ENCODE assay signal across 8 cellular contexts in genomic region chr3:153052096-153052460, GRCh38.
A peak's percentile ranks its signal among the peaks of the same experiment; 100 is the strongest.
DNase-seq lines count a peak whose midpoint lies in the region; FAIRE-seq and TF ChIP-seq lines count a peak whose summit lies in the region.

No MANE protein-coding gene starts in this region.

- 64 to 100% methylated on average over 1 to 3 of the region's 4 CpGs for WGBS in mesodermal cell (ENCODE audit: insufficient coverage in 2 of 2), 2 experiments

- H3K4me3 ChIP-seq in brain microvascular endothelial cell (ENCODE audit: low read depth, low read length) (no peak overlapping the region), mesodermal cell (ENCODE audit: extremely low read depth, insufficient read depth, low read length, poor library complexity, severe bottlenecking) (no peak overlapping the region), HAP-1 (no peak overlapping the region)

- DNase-seq in AG08396 (ENCODE audit: low spot score) (peak; percentile 77), LoVo (ENCODE audit: low spot score) (peak; percentile 73), brain microvascular endothelial cell (peak; percentile 95), GM19239 (ENCODE audit: insufficient read length, low spot score) (no peak), HAP-1 (ENCODE audit: low spot score in 2 of 2) (no peak), NCI-H1048 (lab: John Stamatoyannopoulos, UW) (no peak), NCI-H187 (lab: John Stamatoyannopoulos, UW) (no peak)

- no peaks in the 10 kb centered on the region for H3K36me3 ChIP-seq in brain microvascular endothelial cell (replicated peaks)
- no peaks in the 10 kb centered on the region for H3K36me3 ChIP-seq in mesodermal cell (ENCODE audit: control insufficient read depth, insufficient read depth, low read length)
- no peaks in the 10 kb centered on the region for H3K36me3 ChIP-seq in HAP-1 (replicated peaks)

- H3K9me3 ChIP-seq in mesodermal cell (ENCODE audit: control insufficient read depth, low read length) (no peaks in the 10 kb centered on the region), HAP-1 (no peaks in the 10 kb centered on the region)

- no peak for FAIRE-seq in GM19239 (lab: Jason Lieb, UNC)

- H3K27me3 ChIP-seq in brain microvascular endothelial cell (replicated peaks) (no peaks in the 10 kb centered on the region), HAP-1 (ENCODE audit: low read depth) (no peaks in the 10 kb centered on the region)

- in situ Hi-C loops in brain microvascular endothelial cell (cut with HindIII; ENCODE audit: low pct_ligation_motif_present, low sequenced_read_pairs) = loop anchor here (25.0 kb wide), 2 partner anchors 110 to 235 kb away; partner anchors contain the start of gene RAP2B
- in situ Hi-C loops in HAP-1 (cut with MboI; ENCODE audit: low sequenced_read_pairs) = no loop called here

- no peak for TF ChIP-seq CTCF in brain microvascular endothelial cell (IDR thresholded peaks at IDR 0.05; ENCODE audit: low read depth, low read length, missing control alignments)

- H3K4me1 ChIP-seq in mesodermal cell (ENCODE audit: control insufficient read depth, insufficient read depth, low read length, poor library complexity, severe bottlenecking) (peaks cover 16% of the 10 kb centered on the region), HAP-1 (no peaks in the 10 kb centered on the region)

- H3K27ac ChIP-seq in brain microvascular endothelial cell (peak overlapping the region; percentile 85), mesodermal cell (ENCODE audit: low read depth, low read length, severe bottlenecking) (peak overlapping the region; percentile 94)

Comparison
In these comparisons a context has a peak if more than half of its experiments do, and no peak if none do; other contexts are left out.
1. DNase-seq: peak in AG08396 (single experiment), LoVo (single experiment) and brain microvascular endothelial cell (single experiment); none in GM19239 (single experiment), HAP-1 (0 of 2), NCI-H1048 (single experiment) and NCI-H187 (0 of 2).